In genomic region chr22:31378123-31378522, GRCh38 we compare ENCODE assay signal across 27 cellular contexts. TPM values are rescaled to one million over a fixed set of nuclear protein-coding genes. Genes with fewer than 3 reads are reported as not detected.
A peak's percentile ranks its signal among the peaks of the same experiment; 100 is the strongest.
DNase-seq lines count a peak whose midpoint lies in the region; ATAC-seq and TF ChIP-seq lines count a peak whose summit lies in the region.
"Had no signal": no experiment of that assay in that cellular context is flagged by ENCODE, and none has a peak within 500 bp of the region (broad histone marks: within the 10 kb centered on the region; RNA-seq: fewer than 3 reads in every experiment).

No MANE protein-coding gene starts in this region.

- H3K27ac ChIP-seq in right atrium auricular region, result no peak overlapping the region
- no peak overlapping the region for H3K27ac ChIP-seq in testis
- H3K27ac ChIP-seq: PC-9, prostate gland, thyroid gland had no signal

- H3K36me3 ChIP-seq in right atrium auricular region, result no peaks in the 10 kb centered on the region
- no peaks in the 10 kb centered on the region for H3K36me3 ChIP-seq in testis (ENCODE audit: low read depth, missing control alignments)
- H3K36me3 ChIP-seq: heart left ventricle, prostate gland, thyroid gland had no signal

- H3K9me3 Mint-ChIP-seq in chondrocyte (ENCODE audit: low read depth), result no peaks in the 10 kb centered on the region
- H3K9me3 Mint-ChIP-seq: activated naive CD4-positive, alpha-beta T cell treated with anti-CD3 and anti-CD28 coated beads, Interleukin-2, amount 50 U/mL, for 24 hours; CD8-positive, alpha-beta T cell; memory B cell had no signal

- no peak for TF ChIP-seq POLR2A in testis (IDR thresholded peaks at IDR 0.05)

- H3K4me3 Mint-ChIP-seq in chondrocyte (ENCODE audit: unreplicated experiment), result no peak overlapping the region
- H3K4me3 Mint-ChIP-seq: activated naive CD4-positive, alpha-beta T cell treated with anti-CD3 and anti-CD28 coated beads, Interleukin-2, amount 50 U/mL, for 24 hours; CD8-positive, alpha-beta T cell; memory B cell had no signal

- peak overlapping the region; percentile 68 for H3K27ac Mint-ChIP-seq in chondrocyte (ENCODE audit: unreplicated experiment)
- H3K27ac Mint-ChIP-seq: activated naive CD4-positive, alpha-beta T cell treated with anti-CD3 and anti-CD28 coated beads, Interleukin-2, amount 50 U/mL, for 24 hours; CD8-positive, alpha-beta T cell; memory B cell had no signal

- no peaks in the 10 kb centered on the region for H3K27me3 Mint-ChIP-seq in chondrocyte (ENCODE audit: low read depth)
- H3K27me3 Mint-ChIP-seq: activated naive CD4-positive, alpha-beta T cell treated with anti-CD3 and anti-CD28 coated beads, Interleukin-2, amount 50 U/mL, for 24 hours; memory B cell had no signal

- H3K27me3 ChIP-seq in right atrium auricular region, result no peaks in the 10 kb centered on the region
- no peaks in the 10 kb centered on the region for H3K27me3 ChIP-seq in testis
- H3K27me3 ChIP-seq: heart left ventricle, thyroid gland had no signal

- no peaks in the 10 kb centered on the region for H3K36me3 Mint-ChIP-seq in chondrocyte (ENCODE audit: low read depth)
- H3K36me3 Mint-ChIP-seq: activated naive CD4-positive, alpha-beta T cell treated with anti-CD3 and anti-CD28 coated beads, Interleukin-2, amount 50 U/mL, for 24 hours; CD8-positive, alpha-beta T cell; memory B cell had no signal

- TF ChIP-seq CTCF in right atrium auricular region (IDR thresholded peaks at IDR 0.05) (no peak), chondrocyte (IDR thresholded peaks at IDR 0.05) (no peak), testis (IDR thresholded peaks at IDR 0.05) (no peak)

- WGBS in testis, 2 donors, result 44 to 59% methylated on average over 3 of the region's 3 CpGs

- H3K4me3 ChIP-seq in right atrium auricular region, result no peak overlapping the region
- no peak overlapping the region for H3K4me3 ChIP-seq in testis
- H3K4me3 ChIP-seq: PC-9, prostate gland, thyroid gland had no signal

- DNase-seq in Right ventricle myocardium inferior (ENCODE audit: missing footprints), result no peak
- no peak for DNase-seq in right atrium auricular region (ENCODE audit: low spot score)
- no peak for DNase-seq in chondrocyte (ENCODE audit: low spot score)
- no peak for DNase-seq in left ventricle myocardium superior
- peak; percentile 43 for DNase-seq in testis
- no peak for DNase-seq in SW480 (ENCODE audit: low spot score)
- DNase-seq in NCI-H1105 treated with DMSO at 0.1 percent for 48 hours (lab: John Stamatoyannopoulos, UW), result no peak
- no peak for DNase-seq in NCI-H510A (lab: John Stamatoyannopoulos, UW)
- DNase-seq: 8988T; activated CD4-positive, alpha-beta T cell treated with anti-CD3 and anti-CD28 coated beads, Interleukin-2, amount 50 U/mL, for 48 hours; activated CD8-positive, alpha-beta memory T cell treated with anti-CD3 and anti-CD28 coated beads, Interleukin-2, amount 50 U/mL, for 4 hours; aorta; CD8-positive, alpha-beta T cell; cerebellar nuclear complex; DMS 273 treated with DMSO at 0.1 percent for 48 hours; KBM-7; NCI-H1417; NCI-H2029 treated with DMSO at 0.1 percent for 48 hours; NCI-H526 treated with DMSO at 0.1 percent for 48 hours; PC-9; SHP77 treated with DMSO at 0.1 percent for 48 hours; stimulated activated naive CD4-positive, alpha-beta T cell treated with Interleukin-2 at 50 U/mL for 16 hours; thyroid gland had no signal

- H3K4me1 ChIP-seq in right atrium auricular region (no peaks in the 10 kb centered on the region), testis (peaks cover 4% of the 10 kb centered on the region)
- H3K4me1 ChIP-seq: prostate gland, thyroid gland had no signal

- no peaks in the 10 kb centered on the region for H3K9me3 ChIP-seq in right atrium auricular region
- no peaks in the 10 kb centered on the region for H3K9me3 ChIP-seq in testis
- H3K9me3 ChIP-seq: heart left ventricle, prostate gland, thyroid gland had no signal

- intact Hi-C loops in Right ventricle myocardium inferior (cut with DNase I) (no loop called here), left ventricle myocardium superior (cut with micrococcal nuclease) (no loop called here), testis (cut with DNase I; ENCODE audit: low total_unique reads) (no loop called here)

- peaks cover 9% of the 10 kb centered on the region for H3K4me1 Mint-ChIP-seq in chondrocyte (ENCODE audit: low read depth)
- H3K4me1 Mint-ChIP-seq: activated naive CD4-positive, alpha-beta T cell treated with anti-CD3 and anti-CD28 coated beads, Interleukin-2, amount 50 U/mL, for 24 hours; memory B cell had no signal

- ATAC-seq in Right ventricle myocardium inferior, result peak; percentile 62
- peak; percentile 80 for ATAC-seq in left ventricle myocardium superior
- ATAC-seq: CD8-positive, alpha-beta T cell had no signal

RNA-seq across cellular contexts. Expression of gene DRG1, which starts 21.3 kb away (rescaled TPM):
- total RNA-seq in Right ventricle myocardium inferior (59.3 TPM), right atrium auricular region (10 to 100 TPM; 63.6 to 95.7 TPM), chondrocyte (44.2 to 56.2 TPM (median 49.2 TPM) in 3 replicates), left ventricle myocardium superior (67.4 TPM), testis (100 to 1,000 TPM; 148 to 165 TPM)
- polyA plus RNA-seq in testis (ENCODE audit: insufficient read depth, low read depth, low replicate concordance), result 399 TPM

RNA-seq across cellular contexts. Expression of gene PATZ1, which starts 32.0 kb away (rescaled TPM):
- total RNA-seq in Right ventricle myocardium inferior (9.7 TPM), right atrium auricular region (10 to 100 TPM in 1 of 2 donors, 1 to 10 TPM in 1; 9.2 to 15.5 TPM), chondrocyte (18.6 to 19.9 TPM (median 18.9 TPM) in 3 replicates), left ventricle myocardium superior (11.5 TPM), testis (10 to 100 TPM; 38.1 to 48.7 TPM)
- polyA plus RNA-seq in testis (ENCODE audit: insufficient read depth, low read depth, low replicate concordance), result 23.2 TPM
